Comparison of ENCODE assay signal across 18 cellular contexts in genomic region chrX:149517308-149517707, GRCh38. TPM values are rescaled to one million over a fixed set of nuclear protein-coding genes. Genes with fewer than 3 reads are reported as not detected.
DNase-seq lines count a peak whose midpoint lies in the region; ATAC-seq, FAIRE-seq and TF ChIP-seq lines count a peak whose summit lies in the region.
"Had no signal": no experiment of that assay in that cellular context is flagged by ENCODE, and none has a peak within 500 bp of the region (broad histone marks: within the 10 kb centered on the region; RNA-seq: fewer than 3 reads in every experiment).

No MANE protein-coding gene starts in this region.

- no peaks in the 10 kb centered on the region for H3K79me1 ChIP-seq in IMR-90 (ENCODE audit: low read depth in 1 of 2, low read length in 2 of 2)

- no peaks in the 10 kb centered on the region for H3K27me3 Mint-ChIP-seq in T-helper 17 cell
- peaks cover 0 to 7% of the 10 kb centered on the region in 2 donors for H3K27me3 Mint-ChIP-seq in CD8-positive, alpha-beta memory T cell
- H3K27me3 Mint-ChIP-seq: CD4-positive, CD25-positive, alpha-beta regulatory T cell had no signal

- no peak overlapping the region for H2AK9ac ChIP-seq in IMR-90 (replicated peaks; ENCODE audit: low read depth, low read length, poor library complexity)

- intact Hi-C loops in IMR-90 (cut with micrococcal nuclease): no loop called here

- ATAC-seq in A549 (no peak), IMR-90 (ENCODE audit: low read depth) (no peak), T-helper 17 cell (no peak)
- no peak for ATAC-seq in stimulated activated effector memory CD8-positive, alpha-beta T cell treated with anti-CD3 and anti-CD28 coated beads, Interleukin-12 subunit alpha, Interleukin-12 subunit beta, amount 100 ng/mL, for 72 hours

- H2AFZ ChIP-seq in IMR-90 (replicated peaks; ENCODE audit: low read length, poor library complexity): no peak overlapping the region

- no peak overlapping the region for H3K23ac ChIP-seq in IMR-90 (ENCODE audit: low read depth, low read length)

- H2BK5ac ChIP-seq in IMR-90 (ENCODE audit: low read depth, low read length, poor library complexity, severe bottlenecking): no peak overlapping the region

- no peak overlapping the region for H3K4me3 Mint-ChIP-seq in T-helper 17 cell
- no peak overlapping the region for H3K4me3 Mint-ChIP-seq in stimulated activated effector memory CD8-positive, alpha-beta T cell treated with anti-CD3 and anti-CD28 coated beads, Interleukin-12 subunit alpha, Interleukin-12 subunit beta, amount 100 ng/mL, for 72 hours
- no peak overlapping the region for H3K4me3 Mint-ChIP-seq in CD8-positive, alpha-beta memory T cell

- H2BK120ac ChIP-seq in IMR-90 (ENCODE audit: low read depth, low read length): no peak overlapping the region

- no peak overlapping the region for H4K8ac ChIP-seq in IMR-90 (ENCODE audit: low read depth in 2 of 2, low read length in 2 of 2)

- TF ChIP-seq POLR2A in A549 (IDR thresholded peaks at IDR 0.05; ENCODE audit: low read length) (no peak), IMR-90 (IDR thresholded peaks at IDR 0.05; ENCODE audit: low read depth, low read length) (no peak)

- peaks cover 4% of the 10 kb centered on the region for H3K27me3 ChIP-seq in IMR-90 (ENCODE audit: control insufficient read depth, insufficient read depth, low read length)
- no peaks in the 10 kb centered on the region for H3K27me3 ChIP-seq in CD8-positive, alpha-beta memory T cell (ENCODE audit: insufficient read depth, low read length, poor library complexity, severe bottlenecking)
- H3K27me3 ChIP-seq: BE2C had no signal

- no peaks in the 10 kb centered on the region for H3K36me3 Mint-ChIP-seq in T-helper 17 cell (ENCODE audit: low read depth)
- H3K36me3 Mint-ChIP-seq in stimulated activated effector memory CD8-positive, alpha-beta T cell treated with anti-CD3 and anti-CD28 coated beads, Interleukin-12 subunit alpha, Interleukin-12 subunit beta, amount 100 ng/mL, for 72 hours: no peaks in the 10 kb centered on the region
- H3K36me3 Mint-ChIP-seq in CD8-positive, alpha-beta memory T cell: no peaks in the 10 kb centered on the region
- H3K36me3 Mint-ChIP-seq: CD4-positive, CD25-positive, alpha-beta regulatory T cell had no signal

- H3K4ac ChIP-seq in IMR-90 (ENCODE audit: low read depth, low read length): no peak overlapping the region

- peaks cover 19% of the 10 kb centered on the region for H3K4me1 Mint-ChIP-seq in T-helper 17 cell
- peaks cover 56% of the 10 kb centered on the region for H3K4me1 Mint-ChIP-seq in stimulated activated effector memory CD8-positive, alpha-beta T cell treated with anti-CD3 and anti-CD28 coated beads, Interleukin-12 subunit alpha, Interleukin-12 subunit beta, amount 100 ng/mL, for 72 hours
- peaks cover 47 to 83% (median 63%) of the 10 kb centered on the region in 3 donors for H3K4me1 Mint-ChIP-seq in CD8-positive, alpha-beta memory T cell

- WGBS in A549 (ENCODE audit: missing lambda C conversion rate): 81% methylated on average over 1 of the region's 1 CpG
- no CpG with 5 or more reads among the region's 1 CpG for WGBS in IMR-90 (ENCODE audit: extremely low coverage in 2 of 2, insufficient read length in 1 of 2), 2 experiments

- no peak overlapping the region for H3K18ac ChIP-seq in IMR-90 (ENCODE audit: low read depth, low read length)

- no peak overlapping the region for H3K56ac ChIP-seq in IMR-90 (ENCODE audit: extremely low read depth, insufficient read depth, low read length)

- no TSS peak for BruUV-seq in IMR-90 (replicated peaks; lab: Mats Ljungman, UMichigan)

- FAIRE-seq in A549 (lab: Jason Lieb, UNC): peak; percentile 36
- FAIRE-seq: D721Med, G401.6, GM12892, GM19239, H1 had no signal

- H3K9ac ChIP-seq in IMR-90 (ENCODE audit: low read depth, low read length): no peak overlapping the region

- no peaks in the 10 kb centered on the region for H3K36me3 ChIP-seq in IMR-90 (ENCODE audit: control insufficient read depth, insufficient read depth, low read length)
- no peaks in the 10 kb centered on the region for H3K36me3 ChIP-seq in CD8-positive, alpha-beta memory T cell (ENCODE audit: insufficient read depth, low read length)
- H3K36me3 ChIP-seq: BE2C, HAP-1 had no signal

- H3K4me1 ChIP-seq in A549 (no peaks in the 10 kb centered on the region), IMR-90 (ENCODE audit: control insufficient read depth, insufficient read depth, low read length) (no peaks in the 10 kb centered on the region)
- peaks cover 39% of the 10 kb centered on the region for H3K4me1 ChIP-seq in CD8-positive, alpha-beta memory T cell (ENCODE audit: insufficient read depth, low read length)
- H3K4me1 ChIP-seq: HAP-1 had no signal

- DNase-seq in A549 (ENCODE audit: low read depth in 1 of 2, low spot score in 1 of 2) (no peak), IMR-90 (no peak), T-helper 17 cell (no peak), dedifferentiated amniotic fluid mesenchymal stem cell (ENCODE audit: extremely low spot score) (no peak)
- no peak for DNase-seq in stimulated activated effector memory CD8-positive, alpha-beta T cell treated with anti-CD3 and anti-CD28 coated beads, Interleukin-12 subunit alpha, Interleukin-12 subunit beta, amount 100 ng/mL, for 72 hours (ENCODE audit: low spot score in 2 of 2)
- no peak for DNase-seq in CD8-positive, alpha-beta memory T cell
- DNase-seq: ACHN; BE2C; C1 segment of cervical spinal cord; Caco-2; CD4-positive, CD25-positive, alpha-beta regulatory T cell had no signal

- no peaks in the 10 kb centered on the region for H3K9me3 Mint-ChIP-seq in stimulated activated effector memory CD8-positive, alpha-beta T cell treated with anti-CD3 and anti-CD28 coated beads, Interleukin-12 subunit alpha, Interleukin-12 subunit beta, amount 100 ng/mL, for 72 hours
- no peaks in the 10 kb centered on the region for H3K9me3 Mint-ChIP-seq in CD8-positive, alpha-beta memory T cell
- H3K9me3 Mint-ChIP-seq: CD4-positive, CD25-positive, alpha-beta regulatory T cell had no signal

- dilution Hi-C loops in IMR-90 (cut with HindIII; ENCODE audit: low sequenced_read_pairs, unreplicated experiment): no loop called here

- H3K9me3 ChIP-seq in A549: no peaks in the 10 kb centered on the region
- H3K9me3 ChIP-seq in IMR-90 (ENCODE audit: control insufficient read depth, insufficient read depth, low read length): no peaks in the 10 kb centered on the region
- no peaks in the 10 kb centered on the region for H3K9me3 ChIP-seq in T-helper 17 cell (ENCODE audit: control insufficient read depth, low read length, poor library complexity, severe bottlenecking)
- H3K9me3 ChIP-seq in CD8-positive, alpha-beta memory T cell (ENCODE audit: low read length): no peaks in the 10 kb centered on the region
- H3K9me3 ChIP-seq: BE2C, Caco-2, HAP-1 had no signal

- POLR2A ChIA-PET in A549 (lab: Yijun Ruan, JAX): no interaction called here
- POLR2A ChIA-PET in IMR-90 (lab: Charles Lee; ENCODE audit: unreplicated experiment): no interaction called here
- POLR2A ChIA-PET in CD8-positive, alpha-beta memory T cell (lab: Charles Lee): interaction anchor here (0.6 to 0.7 kb wide), 2 partner anchors 21 to 24 kb away, joined by 3 read pairs; partner anchors contain the start of gene EOLA1

- TF ChIP-seq EP300 in A549 (IDR thresholded peaks at IDR 0.05): no peak

- peak overlapping the region; percentile 59 for H3K27ac Mint-ChIP-seq in T-helper 17 cell
- peak overlapping the region; percentile 93 for H3K27ac Mint-ChIP-seq in stimulated activated effector memory CD8-positive, alpha-beta T cell treated with anti-CD3 and anti-CD28 coated beads, Interleukin-12 subunit alpha, Interleukin-12 subunit beta, amount 100 ng/mL, for 72 hours
- peak overlapping the region in 2 of 8 donors; percentile 5 to 78 for H3K27ac Mint-ChIP-seq in CD8-positive, alpha-beta memory T cell
- H3K27ac Mint-ChIP-seq: CD4-positive, CD25-positive, alpha-beta regulatory T cell had no signal

- H2BK20ac ChIP-seq in IMR-90 (ENCODE audit: low read depth, low read length): no peak overlapping the region

- TF ChIP-seq CTCF in A549 (IDR thresholded peaks at IDR 0.05) (no peak), IMR-90 (conservative IDR thresholded peaks at IDR 0.05; ENCODE audit: low read depth, low read length) (no peak)

- CTCF ChIA-PET in A549 (lab: Yijun Ruan, JAX): no interaction called here
- CTCF ChIA-PET in IMR-90 (lab: Yijun Ruan, JAX): no interaction called here
- CTCF ChIA-PET in CD8-positive, alpha-beta memory T cell (lab: Charles Lee): no interaction called here

- H3K4me3 ChIP-seq in A549 (no peak overlapping the region), IMR-90 (ENCODE audit: insufficient read depth, low read depth, low read length) (no peak overlapping the region)
- H3K4me3 ChIP-seq in CD8-positive, alpha-beta memory T cell (ENCODE audit: low read length): no peak overlapping the region
- H3K4me3 ChIP-seq: HAP-1 had no signal

- H2AK5ac ChIP-seq in IMR-90 (ENCODE audit: low read depth, low read length): no peak overlapping the region

- in situ Hi-C loops in IMR-90 (cut with MboI; ENCODE audit: low sequenced_read_pairs): loop anchor here (25.0 kb wide), 1 partner anchor 1220 kb away; no protein-coding TSS in a partner anchor

- H3K27ac ChIP-seq in A549: no peak overlapping the region
- no peak overlapping the region for H3K27ac ChIP-seq in IMR-90 (ENCODE audit: insufficient read depth, low read length)
- H3K27ac ChIP-seq in CD8-positive, alpha-beta memory T cell (ENCODE audit: low read depth, low read length): no peak overlapping the region

- no peak overlapping the region for H2BK15ac ChIP-seq in IMR-90 (ENCODE audit: low read depth, low read length)

- H4K91ac ChIP-seq in IMR-90 (ENCODE audit: insufficient read depth, low read depth, low read length): no peak overlapping the region

- H4K20me1 ChIP-seq in IMR-90 (ENCODE audit: insufficient read depth, low read length): no peaks in the 10 kb centered on the region

- no peak overlapping the region for H3K14ac ChIP-seq in IMR-90 (replicated peaks; ENCODE audit: low read depth, low read length)

- no peaks in the 10 kb centered on the region for H3K9me1 ChIP-seq in IMR-90 (ENCODE audit: insufficient read depth, low read length)

- no peak overlapping the region for H3K4me2 ChIP-seq in A549
- H3K4me2 ChIP-seq in IMR-90 (ENCODE audit: low read depth, low read length): no peak overlapping the region

- TF ChIP-seq RAD21 in A549 (conservative IDR thresholded peaks at IDR 0.05 in 1 of 2, IDR thresholded peaks at IDR 0.05 in 1 of 2) (no peak), IMR-90 (IDR thresholded peaks at IDR 0.05; ENCODE audit: low read length) (no peak)

- no peak overlapping the region for H4K5ac ChIP-seq in IMR-90 (ENCODE audit: low read depth, low read length)

RNA-seq across cellular contexts. Expression of gene IDS, which starts 12.2 kb away (rescaled TPM):
- polyA plus RNA-seq in A549 (2011; rRNA removed) (120 and 135 TPM in 2 replicates), A549 (2017; fragmentation: RNase III; extraction: RNeasy Plus Mini Kit Qiagen cat#74134 plus additional on column Dnase treatment) (40.6 to 46.8 TPM (median 44.5 TPM) in 3 replicates), IMR-90 (2012; rRNA removed) (56.9 and 62.7 TPM in 2 replicates)
- 65.4 and 82.6 TPM in 2 replicates for polyA plus RNA-seq in A549 (2012; cell fraction: cytosol; rRNA removed)
- polyA plus RNA-seq in A549 (2012; cell fraction: nucleus; rRNA removed): 51.1 and 56.5 TPM in 2 replicates
- polyA minus RNA-seq in A549 (2011; rRNA and poly(A)+ RNA removed): 130 and 171 TPM in 2 replicates
- total RNA-seq in IMR-90 (2012; rRNA removed) (22.8 and 26.3 TPM in 2 replicates), T-helper 17 cell (100 to 1,000 TPM; 346 to 507 TPM)
- 46.3 and 52.4 TPM in 2 replicates for polyA plus RNA-seq in IMR-90 (2012; cell fraction: cytosol; rRNA removed)
- polyA plus RNA-seq in IMR-90 (2012; cell fraction: nucleus; rRNA removed; ENCODE audit: low replicate concordance): 64.6 and 81.5 TPM in 2 replicates
- total RNA-seq in CD8-positive, alpha-beta memory T cell: 10 to 100 TPM; 84.6 to 86.0 TPM
- polyA plus RNA-seq in CD8-positive, alpha-beta memory T cell: 145 TPM

RNA-seq across cellular contexts. Expression of gene EOLA1, which starts 23.5 kb away (rescaled TPM):
- polyA plus RNA-seq in A549 (2011; rRNA removed): 23.3 and 26.0 TPM in 2 replicates
- polyA plus RNA-seq in A549 (2012; cell fraction: cytosol; rRNA removed): 15.5 and 16.2 TPM in 2 replicates
- 16.5 and 17.1 TPM in 2 replicates for polyA plus RNA-seq in A549 (2012; cell fraction: nucleus; rRNA removed)
- polyA plus RNA-seq in A549 (2017; fragmentation: RNase III; extraction: RNeasy Plus Mini Kit Qiagen cat#74134 plus additional on column Dnase treatment): 14.5 to 16.9 TPM (median 16.4 TPM) in 3 replicates
- 11.8 and 12.7 TPM in 2 replicates for polyA minus RNA-seq in A549 (2011; rRNA and poly(A)+ RNA removed)
- total RNA-seq in IMR-90 (2012; rRNA removed): 15.3 and 16.8 TPM in 2 replicates
- 15.2 and 15.5 TPM in 2 replicates for polyA plus RNA-seq in IMR-90 (2012; rRNA removed)
- 11.2 and 13.9 TPM in 2 replicates for polyA plus RNA-seq in IMR-90 (2012; cell fraction: cytosol; rRNA removed)
- polyA plus RNA-seq in IMR-90 (2012; cell fraction: nucleus; rRNA removed; ENCODE audit: low replicate concordance): 22.0 and 84.5 TPM in 2 replicates
- total RNA-seq in T-helper 17 cell: 10 to 100 TPM; 66.3 to 72.5 TPM
- total RNA-seq in CD8-positive, alpha-beta memory T cell: 10 to 100 TPM; 33.4 to 35.3 TPM
- 19.9 TPM for polyA plus RNA-seq in CD8-positive, alpha-beta memory T cell

RNA-seq across cellular contexts. Expression of gene HSFX3, which starts 32.4 kb away (rescaled TPM):
- polyA plus RNA-seq in A549 (2011; rRNA removed) (not detected in 2 replicates), A549 (2017; fragmentation: RNase III; extraction: RNeasy Plus Mini Kit Qiagen cat#74134 plus additional on column Dnase treatment) (not detected in 3 replicates), IMR-90 (2012; rRNA removed) (not detected in 2 replicates)
- not detected in 2 replicates for polyA plus RNA-seq in A549 (2012; cell fraction: cytosol; rRNA removed)
- not detected in 2 replicates for polyA plus RNA-seq in A549 (2012; cell fraction: nucleus; rRNA removed)
- polyA minus RNA-seq in A549 (2011; rRNA and poly(A)+ RNA removed): not detected in 2 replicates
- total RNA-seq in IMR-90 (2012; rRNA removed) (not detected in 2 replicates), T-helper 17 cell (not detected)
- polyA plus RNA-seq in IMR-90 (2012; cell fraction: cytosol; rRNA removed): not detected in 2 replicates
- polyA plus RNA-seq in IMR-90 (2012; cell fraction: nucleus; rRNA removed; ENCODE audit: low replicate concordance): not detected in 2 replicates
- total RNA-seq in CD8-positive, alpha-beta memory T cell: not detected
- not detected for polyA plus RNA-seq in CD8-positive, alpha-beta memory T cell
- total RNA-seq: A172; Caco-2; CD4-positive, CD25-positive, alpha-beta regulatory T cell; H1 had no signal
- polyA plus RNA-seq: CD4-positive, CD25-positive, alpha-beta regulatory T cell; H1 had no signal
